8 cellular contexts compared by ENCODE assay signal in genomic region chr11:95231881-95232605, GRCh38. TPM values are rescaled to one million over a fixed set of nuclear protein-coding genes. Genes with fewer than 3 reads are reported as not detected.
DNase-seq lines count a peak whose midpoint lies in the region; ATAC-seq and TF ChIP-seq lines count a peak whose summit lies in the region.

No MANE protein-coding gene starts in this region.

- ATAC-seq in HG02642 (IDR thresholded peaks at IDR 0.05; ENCODE audit: poor library complexity, unreplicated experiment) (peak; percentile 28), HG03025 (IDR thresholded peaks at IDR 0.05; ENCODE audit: low FRiP score, unreplicated experiment) (no peak)

- DNase-seq in NCI-H526 (lab: John Stamatoyannopoulos, UW), result peak; percentile 85 to 91
- DNase-seq in activated T-cell treated with anti-CD3 and anti-CD28 coated beads for 24 hours (ENCODE audit: low read depth), result peak; percentile 44
- no peak for DNase-seq in epithelial cell of proximal tubule (ENCODE audit: low read depth)
- DNase-seq in stimulated activated CD8-positive, alpha-beta memory T cell treated with anti-CD3 and anti-CD28 coated beads, Interleukin-4, amount 100 ng/mL, for 4 hours (ENCODE audit: low read depth in 2 of 2, low spot score in 1 of 2), result peak; percentile 13 to 22

- peaks cover 25% of the 10 kb centered on the region for H3K4me1 ChIP-seq in mononuclear cell (ENCODE audit: insufficient read depth, low read length)

- no peak for TF ChIP-seq CTCF in epithelial cell of proximal tubule (conservative IDR thresholded peaks at IDR 0.05; ENCODE audit: low read depth, low read length)

- H3K4me3 ChIP-seq in GM08714 (ENCODE audit: low read length) (peak overlapping the region; percentile 63), epithelial cell of proximal tubule (ENCODE audit: low read depth, low read length) (peak overlapping the region; percentile 55), mononuclear cell (ENCODE audit: low read length) (peak overlapping the region; percentile 45)

- no peaks in the 10 kb centered on the region for H3K9me3 ChIP-seq in mononuclear cell (ENCODE audit: low read depth, low read length)

- no peaks in the 10 kb centered on the region for H3K27me3 ChIP-seq in mononuclear cell (ENCODE audit: insufficient read depth, low read length)

RNA-seq across cellular contexts. Expression of gene SESN3, which starts 1.0 kb away (rescaled TPM):
- 1.6 and 4.9 TPM in 2 replicates for total RNA-seq in epithelial cell of proximal tubule
- 105 TPM for total RNA-seq in mononuclear cell

Comparison
In these comparisons a context has a peak if more than half of its experiments do, and no peak if none do; other contexts are left out.
1. RNA of gene SESN3, which starts 1.0 kb away (total RNA-seq): 105 TPM in mononuclear cell (single experiment); 1.6 to 4.9 TPM in epithelial cell of proximal tubule; every median in the first group is over 10 times any median in the second.
2. Peak in every context shown above with its lines, with median percentiles within 50 percentile points of each other: H3K4me3 ChIP-seq.